1 cellular context compared by ENCODE assay signal in genomic region chr17:46922804-46923635, GRCh38.
A peak's percentile ranks its signal among the peaks of the same experiment; 100 is the strongest.
TF ChIP-seq lines count a peak whose summit lies in the region.

Gene GOSR2 (plus strand): TSS chr17:46923160. CDS start chr17:46923193, 33 bp downstream.

TF ChIP-seq in HEK293, 187 proteins besides CTCF, POLR2A, EP300 and RAD21 (continued from another document and continues in another):
- TF ChIP-seq ZNF518A (tag by site-specific recombination; conservative IDR thresholded peaks at IDR 0.05; ENCODE audit: low read depth) (peak; percentile 99), ZFP3 (tag by site-specific recombination; IDR thresholded peaks at IDR 0.05; ENCODE audit: low read depth) (no peak), SP2 (tag by site-specific recombination; IDR thresholded peaks at IDR 0.05) (peak; percentile 87), ZNF324 (tag by site-specific recombination; IDR thresholded peaks at IDR 0.05) (peak; percentile 94; the same call in 1 of the 2 replicates), AEBP2 (tag by site-specific recombination; IDR thresholded peaks at IDR 0.05; ENCODE audit: borderline replicate concordance) (no peak), RBAK (tag by site-specific recombination; IDR thresholded peaks at IDR 0.05) (no peak), ZNF335 (tag by site-specific recombination; conservative IDR thresholded peaks at IDR 0.05) (peak; percentile 100), ZBTB11 (tag by site-specific recombination; conservative IDR thresholded peaks at IDR 0.05; ENCODE audit: low read depth) (peak; percentile 98), ZBTB10 (tag by site-specific recombination; IDR thresholded peaks at IDR 0.05) (peak; percentile 44; the same call in 1 of the 2 replicates), MEIS1 (CRISPR knock-in tag; IDR thresholded peaks at IDR 0.05; ENCODE audit: borderline replicate concordance) (no peak), OVOL3 (tag by site-specific recombination; IDR thresholded peaks at IDR 0.05) (no peak; the same call in 1 of the 2 replicates), GFI1B (tag by site-specific recombination; IDR thresholded peaks at IDR 0.05) (no peak), SCRT1 (tag by site-specific recombination; IDR thresholded peaks at IDR 0.05; ENCODE audit: borderline replicate concordance) (no peak), ZNF366 (tag by site-specific recombination; conservative IDR thresholded peaks at IDR 0.05) (peak; percentile 92), KLF16 (tag by site-specific recombination; IDR thresholded peaks at IDR 0.05) (peak; percentile 37; the same call in 1 of the 2 replicates), ZNF664 (tag by site-specific recombination; IDR thresholded peaks at IDR 0.05) (no peak), KLF17 (tag by site-specific recombination; IDR thresholded peaks at IDR 0.05) (peak; percentile 92), PRDM1 (tag by site-specific recombination; IDR thresholded peaks at IDR 0.05) (no peak), ZBTB8A (tag by site-specific recombination; IDR thresholded peaks at IDR 0.05) (peak; percentile 57), ZXDB (tag by site-specific recombination; IDR thresholded peaks at IDR 0.05) (peak; percentile 91), ZBTB6 (tag by site-specific recombination; IDR thresholded peaks at IDR 0.05) (peak; percentile 63; the same call in 1 of the 2 replicates), SALL2 (tag by site-specific recombination; IDR thresholded peaks at IDR 0.05; ENCODE audit: borderline replicate concordance) (no peak), REPIN1 (tag by site-specific recombination; IDR thresholded peaks at IDR 0.05; ENCODE audit: low read depth) (no peak), PRDM2 (tag by site-specific recombination; IDR thresholded peaks at IDR 0.05; ENCODE audit: borderline replicate concordance) (no peak), ZNF211 (tag by site-specific recombination; IDR thresholded peaks at IDR 0.05; ENCODE audit: low read depth) (no peak), ZNF621 (tag by site-specific recombination; IDR thresholded peaks at IDR 0.05) (no peak), PBX3 (CRISPR knock-in tag; IDR thresholded peaks at IDR 0.05) (peak; percentile 81), ZNF10 (tag by site-specific recombination; IDR thresholded peaks at IDR 0.05) (peak; percentile 94), ZNF776 (tag by site-specific recombination; IDR thresholded peaks at IDR 0.05; ENCODE audit: borderline replicate concordance) (no peak), ZNF132 (tag by site-specific recombination; IDR thresholded peaks at IDR 0.05; ENCODE audit: borderline replicate concordance) (no peak), ZNF19 (tag by site-specific recombination; IDR thresholded peaks at IDR 0.05; ENCODE audit: low read depth) (no peak), ZNF747 (tag by site-specific recombination; IDR thresholded peaks at IDR 0.05) (no peak), GLIS2 (tag by site-specific recombination; IDR thresholded peaks at IDR 0.05) (peak; percentile 80), ZFP69B (tag by site-specific recombination; IDR thresholded peaks at IDR 0.05) (peak; percentile 74; the same call in 1 of the 2 replicates), ZNF670 (tag by site-specific recombination; IDR thresholded peaks at IDR 0.05; ENCODE audit: low read depth) (no peak)
